In genomic region chr10:121926157-121926556, GRCh38 we compare ENCODE assay signal across 9 cellular contexts. TPM values are rescaled to one million over a fixed set of nuclear protein-coding genes. Genes with fewer than 3 reads are reported as not detected.
DNase-seq lines count a peak whose midpoint lies in the region; ATAC-seq and TF ChIP-seq lines count a peak whose summit lies in the region.
"Had no signal": no experiment of that assay in that cellular context is flagged by ENCODE, and none has a peak within 500 bp of the region (broad histone marks: within the 10 kb centered on the region; RNA-seq: fewer than 3 reads in every experiment).

No MANE protein-coding gene starts in this region.

- CTCF ChIA-PET in IMR-90 (lab: Yijun Ruan, JAX), result no interaction called here

- no peak overlapping the region for H2BK20ac ChIP-seq in IMR-90 (ENCODE audit: low read depth, low read length)

- H3K4me1 ChIP-seq in BLaER1 (peaks cover 33% of the 10 kb centered on the region), IMR-90 (ENCODE audit: control insufficient read depth, insufficient read depth, low read length) (no peaks in the 10 kb centered on the region), colonic mucosa (no peaks in the 10 kb centered on the region)

- in situ Hi-C loops in IMR-90 (cut with MboI; ENCODE audit: low sequenced_read_pairs), result no loop called here

- no peak overlapping the region for H2BK15ac ChIP-seq in IMR-90 (ENCODE audit: low read depth, low read length)

- H3K27ac ChIP-seq in BLaER1 (no peak overlapping the region), IMR-90 (ENCODE audit: insufficient read depth, low read length) (no peak overlapping the region), colonic mucosa (peak overlapping the region; percentile 98)

- H3K4me3 Mint-ChIP-seq in natural killer cell treated with Interleukin-12 subunit alpha and Interleukin-12 subunit beta and Interleukin-15 and Interleukin-18, amount 100 ng/mL, for 72 hours, result peak overlapping the region; percentile 93

- no peaks in the 10 kb centered on the region for H3K9me3 ChIP-seq in BLaER1
- no peaks in the 10 kb centered on the region for H3K9me3 ChIP-seq in IMR-90 (ENCODE audit: control insufficient read depth, insufficient read depth, low read length)
- no peaks in the 10 kb centered on the region for H3K9me3 ChIP-seq in colonic mucosa

- peak overlapping the region in 1 of 2 donors; percentile 83 for H3K27ac Mint-ChIP-seq in natural killer cell treated with Interleukin-12 subunit alpha and Interleukin-12 subunit beta and Interleukin-15 and Interleukin-18, amount 100 ng/mL, for 72 hours

- H3K4me2 ChIP-seq in BLaER1 (peak overlapping the region; percentile 79), IMR-90 (ENCODE audit: low read depth, low read length) (peak overlapping the region; percentile 96; the same call in 1 of the 2 replicates)

- no CpG with 5 or more reads among the region's 4 CpGs for WGBS in IMR-90 (ENCODE audit: extremely low coverage in 2 of 2, insufficient read length in 1 of 2), 2 experiments

- TF ChIP-seq CTCF in IMR-90 (conservative IDR thresholded peaks at IDR 0.05; ENCODE audit: low read depth, low read length), result no peak
- no peak for TF ChIP-seq CTCF in colonic mucosa (IDR thresholded peaks at IDR 0.05)

- no peak overlapping the region for H4K5ac ChIP-seq in IMR-90 (ENCODE audit: low read depth, low read length)

- H3K56ac ChIP-seq in IMR-90 (ENCODE audit: extremely low read depth, insufficient read depth, low read length), result no peak overlapping the region

- BruUV-seq in IMR-90 (replicated peaks; lab: Mats Ljungman, UMichigan), result no TSS peak

- H3K9me3 Mint-ChIP-seq in natural killer cell treated with Interleukin-12 subunit alpha and Interleukin-12 subunit beta and Interleukin-15 and Interleukin-18, amount 100 ng/mL, for 72 hours, result no peaks in the 10 kb centered on the region

- intact Hi-C loops in IMR-90 (cut with micrococcal nuclease) (loop anchor here (5.0 to 10.0 kb wide), 2 partner anchors 126 to 339 kb away; no protein-coding TSS in a partner anchor), colonic mucosa (cut with DNase I) (loop anchor here (10.0 kb wide), 1 partner anchor 49 kb away; the partner anchor contains the start of gene NSMCE4A)

- dilution Hi-C loops in IMR-90 (cut with HindIII; ENCODE audit: low sequenced_read_pairs, unreplicated experiment), result no loop called here

- no peak for ATAC-seq in IMR-90 (ENCODE audit: low read depth)
- ATAC-seq in natural killer cell treated with Interleukin-12 subunit alpha and Interleukin-12 subunit beta and Interleukin-15 and Interleukin-18, amount 100 ng/mL, for 72 hours, result no peak
- no peak for ATAC-seq in GM18909 (IDR thresholded peaks at IDR 0.05; ENCODE audit: poor library complexity, unreplicated experiment)

- peaks cover 6% of the 10 kb centered on the region; the same call in 1 of the 2 replicates for H3K9me1 ChIP-seq in IMR-90 (ENCODE audit: insufficient read depth, low read length)

- H2AFZ ChIP-seq in IMR-90 (replicated peaks; ENCODE audit: low read length, poor library complexity), result no peak overlapping the region

- H2AK9ac ChIP-seq in IMR-90 (replicated peaks; ENCODE audit: low read depth, low read length, poor library complexity), result no peak overlapping the region

- H3K9ac ChIP-seq in BLaER1 (no peak overlapping the region), IMR-90 (ENCODE audit: low read depth, low read length) (no peak overlapping the region), colonic mucosa (ENCODE audit: low read depth in 2 of 2, low read length in 2 of 2) (peak overlapping the region in 1 of 2 donors; percentile 92)

- H3K27me3 ChIP-seq in BLaER1 (no peaks in the 10 kb centered on the region), IMR-90 (ENCODE audit: control insufficient read depth, insufficient read depth, low read length) (no peaks in the 10 kb centered on the region), colonic mucosa (no peaks in the 10 kb centered on the region)

- H3K27me3 Mint-ChIP-seq in natural killer cell treated with Interleukin-12 subunit alpha and Interleukin-12 subunit beta and Interleukin-15 and Interleukin-18, amount 100 ng/mL, for 72 hours, result no peaks in the 10 kb centered on the region

- POLR2A ChIA-PET in IMR-90 (lab: Charles Lee; ENCODE audit: unreplicated experiment), result no interaction called here

- no peak overlapping the region for H2AK5ac ChIP-seq in IMR-90 (ENCODE audit: low read depth, low read length)

- H3K4me1 Mint-ChIP-seq in natural killer cell treated with Interleukin-12 subunit alpha and Interleukin-12 subunit beta and Interleukin-15 and Interleukin-18, amount 100 ng/mL, for 72 hours (ENCODE audit: low read depth in 2 of 2), result peaks cover 15 to 17% of the 10 kb centered on the region in 2 donors

- H2BK5ac ChIP-seq in IMR-90 (ENCODE audit: low read depth, low read length, poor library complexity, severe bottlenecking), result no peak overlapping the region

- no peak overlapping the region for H3K18ac ChIP-seq in IMR-90 (ENCODE audit: low read depth, low read length)

- TF ChIP-seq RAD21 in IMR-90 (IDR thresholded peaks at IDR 0.05; ENCODE audit: low read length), result no peak

- H4K91ac ChIP-seq in IMR-90 (ENCODE audit: insufficient read depth, low read depth, low read length), result no peak overlapping the region

- no peak overlapping the region for H3K23ac ChIP-seq in IMR-90 (ENCODE audit: low read depth, low read length)

- peak overlapping the region; percentile 98; the same call in 1 of the 2 replicates for H3K4me3 ChIP-seq in BLaER1
- H3K4me3 ChIP-seq in IMR-90 (ENCODE audit: insufficient read depth, low read depth, low read length), result no peak overlapping the region
- peak overlapping the region; percentile 99 for H3K4me3 ChIP-seq in colonic mucosa

- no peak overlapping the region for H3K14ac ChIP-seq in IMR-90 (replicated peaks; ENCODE audit: low read depth, low read length)

- H4K20me1 ChIP-seq in BLaER1 (0 out of 2 replicates have a peak, but pooled peaks cover 4% of the 10 kb centered on the region), IMR-90 (ENCODE audit: insufficient read depth, low read length) (no peaks in the 10 kb centered on the region)

- no peak overlapping the region for H3K4ac ChIP-seq in IMR-90 (ENCODE audit: low read depth, low read length)

- no peak overlapping the region for H4K8ac ChIP-seq in IMR-90 (ENCODE audit: low read depth in 2 of 2, low read length in 2 of 2)

- DNase-seq in IMR-90 (no peak), colonic mucosa (no peak), DMS53 treated with DMSO at 0.1 percent for 48 hours (lab: John Stamatoyannopoulos, UW; ENCODE audit: unreplicated experiment) (no peak), NCI-H187 treated with DMSO at 0.1 percent for 48 hours (lab: John Stamatoyannopoulos, UW) (no peak), anterior cingulate cortex (lab: John Stamatoyannopoulos, UW) (no peak)
- no peak for DNase-seq in natural killer cell treated with Interleukin-12 subunit alpha and Interleukin-12 subunit beta and Interleukin-15 and Interleukin-18, amount 100 ng/mL, for 72 hours (ENCODE audit: low spot score)
- DNase-seq: activated CD4-positive, alpha-beta T cell treated with anti-CD3 and anti-CD28 coated beads, Interleukin-2, amount 50 U/mL, for 48 hours had no signal

- no peak overlapping the region for H2BK120ac ChIP-seq in IMR-90 (ENCODE audit: low read depth, low read length)

- H3K36me3 Mint-ChIP-seq in natural killer cell treated with Interleukin-12 subunit alpha and Interleukin-12 subunit beta and Interleukin-15 and Interleukin-18, amount 100 ng/mL, for 72 hours, result no peaks in the 10 kb centered on the region

- peaks cover 19% of the 10 kb centered on the region for H3K36me3 ChIP-seq in BLaER1
- peaks cover 5% of the 10 kb centered on the region for H3K36me3 ChIP-seq in IMR-90 (ENCODE audit: control insufficient read depth, insufficient read depth, low read length)
- no peaks in the 10 kb centered on the region for H3K36me3 ChIP-seq in colonic mucosa

- TF ChIP-seq POLR2A in IMR-90 (IDR thresholded peaks at IDR 0.05; ENCODE audit: low read depth, low read length), result no peak

- peaks cover 16 to 44% of the 10 kb centered on the region in 2 experiments for H3K79me1 ChIP-seq in IMR-90 (ENCODE audit: low read depth in 1 of 2, low read length in 2 of 2)

TF ChIP-seq in IMR-90, 13 proteins besides CTCF, POLR2A, EP300 and RAD21 (continues in another document):
- TF ChIP-seq MXI1 (IDR thresholded peaks at IDR 0.05; ENCODE audit: borderline replicate concordance, low read depth, low read length) (no peak), RFX5 (IDR thresholded peaks at IDR 0.05; ENCODE audit: low read depth, low read length) (no peak), USF2 (IDR thresholded peaks at IDR 0.05; ENCODE audit: low read depth, low read length) (no peak), MAFK (IDR thresholded peaks at IDR 0.05; ENCODE audit: low read depth, low read length) (no peak), FOS (IDR thresholded peaks at IDR 0.05; ENCODE audit: low read depth, low read length) (no peak), NFE2L2 (IDR thresholded peaks at IDR 0.05; ENCODE audit: low read depth, low read length) (no peak), CEBPB (IDR thresholded peaks at IDR 0.05; ENCODE audit: low read depth, low read length) (no peak), RCOR1 (IDR thresholded peaks at IDR 0.05; ENCODE audit: insufficient replicate concordance, low read length) (no peak), SMC3 (IDR thresholded peaks at IDR 0.05; ENCODE audit: low read depth, low read length) (no peak), CHD1 (IDR thresholded peaks at IDR 0.05; ENCODE audit: low read depth, low read length) (no peak), MAZ (IDR thresholded peaks at IDR 0.05; ENCODE audit: borderline replicate concordance, low read depth, low read length) (no peak)

RNA-seq across cellular contexts. Expression of gene ATE1, which starts 1.7 kb away (rescaled TPM):
- total RNA-seq in IMR-90 (2012; rRNA removed) (21.9 and 27.8 TPM in 2 replicates), colonic mucosa (10 to 100 TPM; 32.9 to 78.0 TPM)
- polyA plus RNA-seq in IMR-90 (2012; rRNA removed), result 4.3 and 6.4 TPM in 2 replicates
- polyA plus RNA-seq in IMR-90 (2012; cell fraction: cytosol; rRNA removed), result 1.4 and 2.5 TPM in 2 replicates
- polyA plus RNA-seq in IMR-90 (2012; cell fraction: nucleus; rRNA removed; ENCODE audit: low replicate concordance), result 1.2 and 5.5 TPM in 2 replicates
- total RNA-seq in natural killer cell treated with Interleukin-12 subunit alpha and Interleukin-12 subunit beta and Interleukin-15 and Interleukin-18, amount 100 ng/mL, for 72 hours, result 10 to 100 TPM; 27.7 to 32.6 TPM

RNA-seq across cellular contexts. Expression of gene NSMCE4A, which starts 48.9 kb away (rescaled TPM):
- 13.4 and 20.8 TPM in 2 replicates for total RNA-seq in IMR-90 (2012; rRNA removed)
- polyA plus RNA-seq in IMR-90 (2012; rRNA removed), result 32.8 and 33.2 TPM in 2 replicates
- 9.2 and 10.0 TPM in 2 replicates for polyA plus RNA-seq in IMR-90 (2012; cell fraction: cytosol; rRNA removed)
- polyA plus RNA-seq in IMR-90 (2012; cell fraction: nucleus; rRNA removed; ENCODE audit: low replicate concordance), result 26.8 and 70.4 TPM in 2 replicates
- total RNA-seq in colonic mucosa, result 10 to 100 TPM; 55.0 to 63.9 TPM
- total RNA-seq in natural killer cell treated with Interleukin-12 subunit alpha and Interleukin-12 subunit beta and Interleukin-15 and Interleukin-18, amount 100 ng/mL, for 72 hours, result 10 to 100 TPM; 59.0 to 65.4 TPM
